ENCODE assay signal across 8 cellular contexts in the genomic region with DNA sequence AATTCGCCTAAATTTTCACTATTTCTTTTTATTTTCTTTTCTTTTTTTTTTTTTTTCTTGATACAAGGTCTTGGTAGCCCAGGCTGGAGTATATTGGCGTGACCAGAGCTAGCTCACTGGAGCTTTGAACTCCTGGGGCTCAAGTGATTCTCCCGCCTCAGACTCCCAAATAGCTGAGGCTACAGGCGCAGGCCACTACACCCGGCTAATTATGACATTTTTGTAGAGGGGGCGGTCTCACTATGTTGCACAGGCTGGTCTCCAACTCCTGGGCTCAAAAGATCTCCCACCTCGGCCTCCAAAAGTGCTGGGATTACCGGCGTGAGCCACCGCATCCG. TPM values are rescaled to one million over a fixed set of nuclear protein-coding genes. Genes with fewer than 3 reads are reported as not detected.
DNase-seq lines count a peak whose midpoint lies in the region; ATAC-seq and FAIRE-seq lines count a peak whose summit lies in the region.

No MANE protein-coding gene starts in this region.

- peak overlapping the region; percentile 65; the same call in 1 of the 2 replicates for H3K4me3 ChIP-seq in iPS DF 6.9 (ENCODE audit: low read length)

- no peaks in the 10 kb centered on the region for H3K9me3 Mint-ChIP-seq in activated CD4-positive, alpha-beta memory T cell treated with anti-CD3 and anti-CD28 coated beads for 36 hours
- no peaks in the 10 kb centered on the region for H3K9me3 Mint-ChIP-seq in stimulated activated memory B cell treated with anti-CD40 and anti-IgM and Interleukin-4, amounts not matched to agents 10 μg/mL and 1 μg/mL and 100 μg/mL, for 72 hours

- H3K27ac Mint-ChIP-seq in activated CD4-positive, alpha-beta memory T cell treated with anti-CD3 and anti-CD28 coated beads for 36 hours: peak overlapping the region; percentile 90
- peak overlapping the region; percentile 92 for H3K27ac Mint-ChIP-seq in stimulated activated memory B cell treated with anti-CD40 and anti-IgM and Interleukin-4, amounts not matched to agents 10 μg/mL and 1 μg/mL and 100 μg/mL, for 72 hours

- no peaks in the 10 kb centered on the region for H3K4me1 ChIP-seq in iPS DF 6.9 (ENCODE audit: control insufficient read depth, insufficient read depth, low read length)

- CTCF ChIA-PET in activated CD4-positive, alpha-beta memory T cell treated with anti-CD3 and anti-CD28 coated beads for 36 hours (lab: Charles Lee): interaction anchor here (1.3 to 1.8 kb wide), 3 partner anchors 9 to 37 kb away, joined by 3 to 6 read pairs (median 4); partner anchors contain the start of gene LSM14A

- H3K9me3 ChIP-seq in iPS DF 6.9 (ENCODE audit: control insufficient read depth, insufficient read depth, low read length): no peaks in the 10 kb centered on the region

- H3K36me3 ChIP-seq in iPS DF 6.9 (ENCODE audit: control insufficient read depth, insufficient read depth, low read length): no peaks in the 10 kb centered on the region

- no peaks in the 10 kb centered on the region for H3K27me3 Mint-ChIP-seq in activated CD4-positive, alpha-beta memory T cell treated with anti-CD3 and anti-CD28 coated beads for 36 hours
- no peaks in the 10 kb centered on the region for H3K27me3 Mint-ChIP-seq in stimulated activated memory B cell treated with anti-CD40 and anti-IgM and Interleukin-4, amounts not matched to agents 10 μg/mL and 1 μg/mL and 100 μg/mL, for 72 hours

- peaks cover 10% of the 10 kb centered on the region for H3K4me1 Mint-ChIP-seq in activated CD4-positive, alpha-beta memory T cell treated with anti-CD3 and anti-CD28 coated beads for 36 hours (ENCODE audit: low read depth)
- peaks cover 10% of the 10 kb centered on the region for H3K4me1 Mint-ChIP-seq in stimulated activated memory B cell treated with anti-CD40 and anti-IgM and Interleukin-4, amounts not matched to agents 10 μg/mL and 1 μg/mL and 100 μg/mL, for 72 hours

- WGBS in iPS DF 6.9 (ENCODE audit: insufficient coverage, insufficient read length): no CpG with 5 or more reads among the region's 11 CpGs

- POLR2A ChIA-PET in activated CD4-positive, alpha-beta memory T cell treated with anti-CD3 and anti-CD28 coated beads for 36 hours (lab: Charles Lee): interaction anchor here (1.6 to 1.7 kb wide), 2 partner anchors 16 to 37 kb away, joined by 4 to 12 read pairs; partner anchors contain the start of gene LSM14A

- no peaks in the 10 kb centered on the region for H3K36me3 Mint-ChIP-seq in activated CD4-positive, alpha-beta memory T cell treated with anti-CD3 and anti-CD28 coated beads for 36 hours
- H3K36me3 Mint-ChIP-seq in stimulated activated memory B cell treated with anti-CD40 and anti-IgM and Interleukin-4, amounts not matched to agents 10 μg/mL and 1 μg/mL and 100 μg/mL, for 72 hours: no peaks in the 10 kb centered on the region

- no peak for FAIRE-seq in RCC 7860 (lab: Jason Lieb, UNC)
- no peak for FAIRE-seq in urothelium cell line (lab: Jason Lieb, UNC)

- H3K27ac ChIP-seq in iPS DF 6.9 (ENCODE audit: low read length): no peak overlapping the region

- peak; percentile 18 for ATAC-seq in HG02938 (IDR thresholded peaks at IDR 0.05; ENCODE audit: unreplicated experiment)
- no peak for ATAC-seq in stimulated activated memory B cell treated with anti-CD40 and anti-IgM and Interleukin-4, amounts not matched to agents 10 μg/mL and 1 μg/mL and 100 μg/mL, for 72 hours
- ATAC-seq in GM21360 (IDR thresholded peaks at IDR 0.05; ENCODE audit: unreplicated experiment): no peak
- no peak for ATAC-seq in GM18520 (IDR thresholded peaks at IDR 0.05; ENCODE audit: unreplicated experiment)

- H3K4me3 Mint-ChIP-seq in activated CD4-positive, alpha-beta memory T cell treated with anti-CD3 and anti-CD28 coated beads for 36 hours: peak overlapping the region; percentile 87
- H3K4me3 Mint-ChIP-seq in stimulated activated memory B cell treated with anti-CD40 and anti-IgM and Interleukin-4, amounts not matched to agents 10 μg/mL and 1 μg/mL and 100 μg/mL, for 72 hours: peak overlapping the region; percentile 90

- no peaks in the 10 kb centered on the region for H3K27me3 ChIP-seq in iPS DF 6.9 (ENCODE audit: control insufficient read depth, insufficient read depth, low read length)

- no peak for DNase-seq in activated CD4-positive, alpha-beta memory T cell treated with anti-CD3 and anti-CD28 coated beads for 36 hours
- DNase-seq in iPS DF 6.9 (ENCODE audit: low read depth, low spot score) (no peak), RCC 7860 (ENCODE audit: low spot score) (no peak), urothelium cell line (ENCODE audit: low spot score) (no peak)

- intact Hi-C loops in activated CD4-positive, alpha-beta memory T cell treated with anti-CD3 and anti-CD28 coated beads for 36 hours (cut with micrococcal nuclease): no loop called here

RNA-seq across cellular contexts. Expression of gene LSM14A, which starts 37.3 kb away (rescaled TPM):
- 100 to 1,000 TPM in 1 of 2 experiments, 10 to 100 TPM in 1; 90.0 to 106 TPM for total RNA-seq in activated CD4-positive, alpha-beta memory T cell treated with anti-CD3 and anti-CD28 coated beads for 36 hours
